ENCODE assay signal across 1 cellular context in the genomic region with DNA sequence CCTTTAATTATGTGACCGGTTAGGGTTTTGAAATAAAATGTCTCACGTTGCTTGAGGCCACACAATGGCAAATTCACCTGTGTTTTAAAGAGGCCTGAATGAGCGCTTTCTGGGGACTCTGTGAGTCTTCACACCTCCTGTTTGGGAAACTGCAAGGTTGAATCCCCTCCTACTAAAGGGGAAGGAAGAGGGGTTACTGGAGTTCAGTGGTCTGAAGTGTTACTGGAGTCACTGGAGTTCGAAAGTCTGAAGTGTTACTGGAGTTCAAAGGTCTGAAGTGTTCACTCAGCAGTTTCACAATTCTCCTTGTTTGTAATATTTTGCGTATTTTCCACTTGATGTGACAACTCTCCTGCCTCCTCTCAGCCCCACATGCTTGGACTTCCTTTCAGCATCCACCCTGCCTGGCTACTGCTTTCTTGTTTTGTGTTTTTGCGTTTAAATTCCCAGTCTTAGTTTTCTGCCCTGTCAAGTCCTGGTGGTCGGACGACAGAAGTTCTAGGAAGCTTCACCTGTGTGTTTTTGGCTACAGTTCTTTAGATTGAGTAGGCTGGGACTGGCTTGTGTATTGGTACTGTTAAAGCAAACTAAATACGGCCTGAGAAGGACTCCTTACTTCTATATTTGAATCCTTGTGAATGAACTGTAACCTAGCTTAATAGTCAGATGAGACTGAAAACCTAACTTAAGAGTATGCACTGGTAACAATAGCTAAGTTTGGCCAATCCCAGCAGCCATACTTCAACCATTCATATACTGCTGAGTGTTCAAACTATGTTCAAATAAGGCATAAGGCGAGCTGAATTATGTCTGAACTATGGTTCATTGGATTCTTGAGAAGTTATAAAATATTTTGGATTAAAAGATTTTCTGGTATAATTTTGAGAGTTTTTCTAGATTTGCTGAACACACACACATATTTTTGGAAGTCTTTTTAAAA.
TF ChIP-seq lines count a peak whose summit lies in the region.

No MANE protein-coding gene starts in this region.

TF ChIP-seq in HepG2, 621 proteins besides CTCF, POLR2A, EP300 and RAD21 (continued from another document and continues in another):
- TF ChIP-seq, protein P1, sequence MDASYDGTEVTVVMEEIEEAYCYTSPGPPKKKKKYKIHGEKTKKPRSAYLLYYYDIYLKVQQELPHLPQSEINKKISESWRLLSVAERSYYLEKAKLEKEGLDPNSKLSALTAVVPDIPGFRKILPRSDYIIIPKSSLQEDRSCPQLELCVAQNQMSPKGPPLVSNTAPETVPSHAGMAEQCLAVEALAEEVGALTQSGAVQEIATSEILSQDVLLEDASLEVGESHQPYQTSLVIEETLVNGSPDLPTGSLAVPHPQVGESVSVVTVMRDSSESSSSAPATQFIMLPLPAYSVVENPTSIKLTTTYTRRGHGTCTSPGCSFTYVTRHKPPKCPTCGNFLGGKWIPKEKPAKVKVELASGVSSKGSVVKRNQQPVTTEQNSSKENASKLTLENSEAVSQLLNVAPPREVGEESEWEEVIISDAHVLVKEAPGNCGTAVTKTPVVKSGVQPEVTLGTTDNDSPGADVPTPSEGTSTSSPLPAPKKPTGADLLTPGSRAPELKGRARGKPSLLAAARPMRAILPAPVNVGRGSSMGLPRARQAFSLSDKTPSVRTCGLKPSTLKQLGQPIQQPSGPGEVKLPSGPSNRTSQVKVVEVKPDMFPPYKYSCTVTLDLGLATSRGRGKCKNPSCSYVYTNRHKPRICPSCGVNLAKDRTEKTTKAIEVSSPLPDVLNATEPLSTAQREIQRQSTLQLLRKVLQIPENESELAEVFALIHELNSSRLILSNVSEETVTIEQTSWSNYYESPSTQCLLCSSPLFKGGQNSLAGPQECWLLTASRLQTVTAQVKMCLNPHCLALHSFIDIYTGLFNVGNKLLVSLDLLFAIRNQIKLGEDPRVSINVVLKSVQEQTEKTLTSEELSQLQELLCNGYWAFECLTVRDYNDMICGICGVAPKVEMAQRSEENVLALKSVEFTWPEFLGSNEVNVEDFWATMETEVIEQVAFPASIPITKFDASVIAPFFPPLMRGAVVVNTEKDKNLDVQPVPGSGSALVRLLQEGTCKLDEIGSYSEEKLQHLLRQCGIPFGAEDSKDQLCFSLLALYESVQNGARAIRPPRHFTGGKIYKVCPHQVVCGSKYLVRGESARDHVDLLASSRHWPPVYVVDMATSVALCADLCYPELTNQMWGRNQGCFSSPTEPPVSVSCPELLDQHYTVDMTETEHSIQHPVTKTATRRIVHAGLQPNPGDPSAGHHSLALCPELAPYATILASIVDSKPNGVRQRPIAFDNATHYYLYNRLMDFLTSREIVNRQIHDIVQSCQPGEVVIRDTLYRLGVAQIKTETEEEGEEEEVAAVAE (CRISPR knock-in tag; IDR thresholded peaks at IDR 0.05; ENCODE audit: borderline replicate concordance): 0 out of 2 replicates have a peak, but pooled peaks have one; percentile 10
- TF ChIP-seq MAFF (IDR thresholded peaks at IDR 0.05; ENCODE audit: low read depth, low read length): peak; percentile 97
- peak; percentile 48; the same call in 1 of the 2 replicates for TF ChIP-seq HOXA3 (CRISPR knock-in tag; IDR thresholded peaks at IDR 0.05)
- TF ChIP-seq, protein P2, sequence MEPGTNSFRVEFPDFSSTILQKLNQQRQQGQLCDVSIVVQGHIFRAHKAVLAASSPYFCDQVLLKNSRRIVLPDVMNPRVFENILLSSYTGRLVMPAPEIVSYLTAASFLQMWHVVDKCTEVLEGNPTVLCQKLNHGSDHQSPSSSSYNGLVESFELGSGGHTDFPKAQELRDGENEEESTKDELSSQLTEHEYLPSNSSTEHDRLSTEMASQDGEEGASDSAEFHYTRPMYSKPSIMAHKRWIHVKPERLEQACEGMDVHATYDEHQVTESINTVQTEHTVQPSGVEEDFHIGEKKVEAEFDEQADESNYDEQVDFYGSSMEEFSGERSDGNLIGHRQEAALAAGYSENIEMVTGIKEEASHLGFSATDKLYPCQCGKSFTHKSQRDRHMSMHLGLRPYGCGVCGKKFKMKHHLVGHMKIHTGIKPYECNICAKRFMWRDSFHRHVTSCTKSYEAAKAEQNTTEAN (CRISPR knock-in tag; conservative IDR thresholded peaks at IDR 0.05): no peak
- no peak for TF ChIP-seq HCFC1 (IDR thresholded peaks at IDR 0.05; ENCODE audit: low read depth, low read length)
- TF ChIP-seq ZNF850 (CRISPR knock-in tag; conservative IDR thresholded peaks at IDR 0.05): no peak
- TF ChIP-seq PHF8 (CRISPR knock-in tag; IDR thresholded peaks at IDR 0.05): no peak
- no peak for TF ChIP-seq NBN (conservative IDR thresholded peaks at IDR 0.05)
- TF ChIP-seq, protein P3, sequence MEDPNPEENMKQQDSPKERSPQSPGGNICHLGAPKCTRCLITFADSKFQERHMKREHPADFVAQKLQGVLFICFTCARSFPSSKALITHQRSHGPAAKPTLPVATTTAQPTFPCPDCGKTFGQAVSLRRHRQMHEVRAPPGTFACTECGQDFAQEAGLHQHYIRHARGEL (CRISPR knock-in tag; IDR thresholded peaks at IDR 0.05): no peak
- TF ChIP-seq GTF3A (CRISPR knock-in tag; conservative IDR thresholded peaks at IDR 0.05): no peak
- TF ChIP-seq ZNF253 (CRISPR knock-in tag; IDR thresholded peaks at IDR 0.05; ENCODE audit: borderline replicate concordance): no peak
- TF ChIP-seq ZSCAN12 (CRISPR knock-in tag; IDR thresholded peaks at IDR 0.05): no peak
- 0 out of 2 replicates have a peak, but pooled peaks have one; percentile 60 for TF ChIP-seq ZNF224 (CRISPR knock-in tag; IDR thresholded peaks at IDR 0.05)
- TF ChIP-seq ZNF382 (CRISPR knock-in tag; IDR thresholded peaks at IDR 0.05; ENCODE audit: borderline replicate concordance): no peak
- TF ChIP-seq KLF6 (CRISPR knock-in tag; IDR thresholded peaks at IDR 0.05): peak; percentile 59; the same call in 1 of the 2 replicates
- TF ChIP-seq MED8 (CRISPR knock-in tag; IDR thresholded peaks at IDR 0.05; ENCODE audit: insufficient replicate concordance): no peak
- TF ChIP-seq ZNF644 (CRISPR knock-in tag; IDR thresholded peaks at IDR 0.05; ENCODE audit: low read depth): peak; percentile 56; the same call in 1 of the 2 replicates
- no peak for TF ChIP-seq GLI4 (CRISPR knock-in tag; IDR thresholded peaks at IDR 0.05; ENCODE audit: borderline replicate concordance)
- TF ChIP-seq MEF2D (CRISPR knock-in tag; IDR thresholded peaks at IDR 0.05): 0 out of 2 replicates have a peak, but pooled peaks have one; percentile 44
- peak; percentile 87 for TF ChIP-seq ZGPAT (CRISPR knock-in tag; IDR thresholded peaks at IDR 0.05)
- no peak for TF ChIP-seq ZBTB1 (CRISPR knock-in tag; IDR thresholded peaks at IDR 0.05; ENCODE audit: borderline replicate concordance)
- TF ChIP-seq ZKSCAN5 (CRISPR knock-in tag; IDR thresholded peaks at IDR 0.05): 0 out of 2 replicates have a peak, but pooled peaks have one; percentile 20
- no peak for TF ChIP-seq RBM39 (IDR thresholded peaks at IDR 0.05; ENCODE audit: low read depth, low read length, poor library complexity, severe bottlenecking)
- TF ChIP-seq KLF12 (CRISPR knock-in tag; IDR thresholded peaks at IDR 0.05; ENCODE audit: borderline replicate concordance): no peak
- no peak for TF ChIP-seq CEBPZ (IDR thresholded peaks at IDR 0.05; ENCODE audit: low read length)
- TF ChIP-seq, protein P4, sequence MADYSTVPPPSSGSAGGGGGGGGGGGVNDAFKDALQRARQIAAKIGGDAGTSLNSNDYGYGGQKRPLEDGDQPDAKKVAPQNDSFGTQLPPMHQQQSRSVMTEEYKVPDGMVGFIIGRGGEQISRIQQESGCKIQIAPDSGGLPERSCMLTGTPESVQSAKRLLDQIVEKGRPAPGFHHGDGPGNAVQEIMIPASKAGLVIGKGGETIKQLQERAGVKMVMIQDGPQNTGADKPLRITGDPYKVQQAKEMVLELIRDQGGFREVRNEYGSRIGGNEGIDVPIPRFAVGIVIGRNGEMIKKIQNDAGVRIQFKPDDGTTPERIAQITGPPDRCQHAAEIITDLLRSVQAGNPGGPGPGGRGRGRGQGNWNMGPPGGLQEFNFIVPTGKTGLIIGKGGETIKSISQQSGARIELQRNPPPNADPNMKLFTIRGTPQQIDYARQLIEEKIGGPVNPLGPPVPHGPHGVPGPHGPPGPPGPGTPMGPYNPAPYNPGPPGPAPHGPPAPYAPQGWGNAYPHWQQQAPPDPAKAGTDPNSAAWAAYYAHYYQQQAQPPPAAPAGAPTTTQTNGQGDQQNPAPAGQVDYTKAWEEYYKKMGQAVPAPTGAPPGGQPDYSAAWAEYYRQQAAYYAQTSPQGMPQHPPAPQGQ (CRISPR knock-in tag; IDR thresholded peaks at IDR 0.05; ENCODE audit: borderline replicate concordance): no peak
- no peak for TF ChIP-seq SMARCC2 (IDR thresholded peaks at IDR 0.05)
- TF ChIP-seq, protein P5, sequence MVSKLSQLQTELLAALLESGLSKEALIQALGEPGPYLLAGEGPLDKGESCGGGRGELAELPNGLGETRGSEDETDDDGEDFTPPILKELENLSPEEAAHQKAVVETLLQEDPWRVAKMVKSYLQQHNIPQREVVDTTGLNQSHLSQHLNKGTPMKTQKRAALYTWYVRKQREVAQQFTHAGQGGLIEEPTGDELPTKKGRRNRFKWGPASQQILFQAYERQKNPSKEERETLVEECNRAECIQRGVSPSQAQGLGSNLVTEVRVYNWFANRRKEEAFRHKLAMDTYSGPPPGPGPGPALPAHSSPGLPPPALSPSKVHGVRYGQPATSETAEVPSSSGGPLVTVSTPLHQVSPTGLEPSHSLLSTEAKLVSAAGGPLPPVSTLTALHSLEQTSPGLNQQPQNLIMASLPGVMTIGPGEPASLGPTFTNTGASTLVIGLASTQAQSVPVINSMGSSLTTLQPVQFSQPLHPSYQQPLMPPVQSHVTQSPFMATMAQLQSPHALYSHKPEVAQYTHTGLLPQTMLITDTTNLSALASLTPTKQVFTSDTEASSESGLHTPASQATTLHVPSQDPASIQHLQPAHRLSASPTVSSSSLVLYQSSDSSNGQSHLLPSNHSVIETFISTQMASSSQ (IDR thresholded peaks at IDR 0.05; ENCODE audit: low read depth): 0 out of 2 replicates have a peak, but pooled peaks have one; percentile 50
- TF ChIP-seq, protein P5 (CRISPR knock-in tag; IDR thresholded peaks at IDR 0.05; ENCODE audit: borderline replicate concordance): no peak; the same call in 1 of the 2 replicates
- no peak; the same call in 1 of the 2 replicates for TF ChIP-seq CCDC6 (CRISPR knock-in tag; IDR thresholded peaks at IDR 0.05)
- no peak for TF ChIP-seq ZFP82 (CRISPR knock-in tag; IDR thresholded peaks at IDR 0.05; ENCODE audit: borderline replicate concordance)
- TF ChIP-seq ZNF496 (CRISPR knock-in tag; IDR thresholded peaks at IDR 0.05; ENCODE audit: insufficient replicate concordance): no peak
- 0 out of 2 replicates have a peak, but pooled peaks have one; percentile 11 for TF ChIP-seq HMG20B (CRISPR knock-in tag; conservative IDR thresholded peaks at IDR 0.05)
- no peak for TF ChIP-seq KMT2B (CRISPR knock-in tag; IDR thresholded peaks at IDR 0.05)
- TF ChIP-seq RFXANK (CRISPR knock-in tag; IDR thresholded peaks at IDR 0.05): no peak
- no peak for TF ChIP-seq ZNF709 (CRISPR knock-in tag; IDR thresholded peaks at IDR 0.05)
